Comparison of ENCODE assay signal across 8 cellular contexts in genomic region chr11:119168471-119169271, GRCh38. TPM values are rescaled to one million over a fixed set of nuclear protein-coding genes. Genes with fewer than 3 reads are reported as not detected.
DNase-seq lines count a peak whose midpoint lies in the region; ATAC-seq and TF ChIP-seq lines count a peak whose summit lies in the region.

TSS of gene NLRX1 (plus strand) at chr11:119168725. CDS start at chr11:119171404, 2,679 bp downstream.

- peak within 1 kb of the TSS; percentile 73 for H3K4me3 ChIP-seq in epithelial cell of proximal tubule (ENCODE audit: low read depth, low read length)
- peak within 1 kb of the TSS; percentile 84 to 86 for H3K4me3 ChIP-seq in mucosa of rectum (ENCODE audit: low read length in 2 of 2)

- peak; percentile 83 for ATAC-seq in GM19324 (IDR thresholded peaks at IDR 0.05; ENCODE audit: low FRiP score, unreplicated experiment)
- peak; percentile 89 for ATAC-seq in HG03469 (IDR thresholded peaks at IDR 0.05; ENCODE audit: unreplicated experiment)

- H3K36me3 ChIP-seq in mucosa of rectum (ENCODE audit: control insufficient read depth in 2 of 2, insufficient read depth in 2 of 2, low read length in 2 of 2) = no peaks in the 10 kb centered on the region

- TF ChIP-seq CTCF in epithelial cell of proximal tubule (conservative IDR thresholded peaks at IDR 0.05; ENCODE audit: low read depth, low read length) = peak; percentile 94

- H3K9ac ChIP-seq in mucosa of rectum (ENCODE audit: low read depth in 1 of 2, low read length in 2 of 2) = peak within 1 kb of the TSS; percentile 81 to 86

- DNase-seq in CD1c-positive myeloid dendritic cell (ENCODE audit: extremely low spot score) = peak; percentile 87
- peak; percentile 74 for DNase-seq in NOMO-1 treated with DMSO at 0.1 percent for 48 hours (lab: John Stamatoyannopoulos, UW; ENCODE audit: unreplicated experiment)
- peak; percentile 80 for DNase-seq in activated T-cell treated with anti-CD3 and anti-CD28 coated beads for 24 hours (ENCODE audit: low read depth)
- DNase-seq in epithelial cell of proximal tubule (ENCODE audit: low read depth) = no peak
- peak; percentile 68 to 72 for DNase-seq in stimulated activated CD8-positive, alpha-beta memory T cell treated with anti-CD3 and anti-CD28 coated beads, Interleukin-4, amount 100 ng/mL, for 4 hours (ENCODE audit: low read depth in 2 of 2, low spot score in 1 of 2)

- H3K27me3 ChIP-seq in mucosa of rectum (ENCODE audit: control insufficient read depth in 2 of 2, insufficient read depth in 2 of 2, low read length in 2 of 2) = no peaks in the 10 kb centered on the region

- peaks cover 9 to 11% of the 10 kb centered on the region in 2 donors for H3K4me1 ChIP-seq in mucosa of rectum (ENCODE audit: control insufficient read depth in 2 of 2, insufficient read depth in 2 of 2, low read length in 2 of 2)

- H3K9me3 ChIP-seq in mucosa of rectum (ENCODE audit: control insufficient read depth in 2 of 2, low read length in 2 of 2) = no peaks in the 10 kb centered on the region

- peak within 1 kb of the TSS; percentile 83 to 86 for H3K27ac ChIP-seq in mucosa of rectum (ENCODE audit: low read depth in 2 of 2, low read length in 2 of 2)

RNA-seq across cellular contexts. Expression of gene NLRX1, which starts in this region (rescaled TPM):
- 13.2 and 14.7 TPM in 2 replicates for total RNA-seq in epithelial cell of proximal tubule
